Comparison of ENCODE assay signal across 29 cellular contexts in the genomic region with DNA sequence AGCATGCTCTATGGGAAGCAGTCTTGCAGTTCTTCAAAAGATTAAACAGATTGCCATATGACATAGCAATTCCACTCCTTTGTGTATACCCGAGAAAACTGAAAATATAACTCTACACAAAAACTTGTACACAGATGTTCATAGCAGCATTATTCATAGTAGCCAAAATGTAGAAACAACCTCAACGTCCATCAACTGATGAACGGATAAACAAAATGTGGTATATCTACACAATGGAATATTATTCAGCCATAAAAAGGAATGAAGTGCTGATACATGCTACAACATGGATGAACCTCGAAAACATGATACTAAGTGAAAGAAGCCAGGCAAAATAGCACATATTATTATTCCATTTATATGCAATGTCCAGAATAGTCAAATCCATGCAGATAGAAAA.
"Had no signal": no experiment of that assay in that cellular context is flagged by ENCODE, and none has a peak within 500 bp of the region (broad histone marks: within the 10 kb centered on the region; RNA-seq: fewer than 3 reads in every experiment).

No MANE protein-coding gene starts in this region.

- H3K27ac ChIP-seq: neural progenitor cell, ovary, parathyroid adenoma, psoas muscle, right lobe of liver, sigmoid colon, suprapubic skin, testis, tibial artery, transverse colon, upper lobe of right lung, uterus had no signal

- H3K4me3 ChIP-seq: neural progenitor cell, ovary, psoas muscle, right lobe of liver, sigmoid colon, suprapubic skin, testis, tibial artery, transverse colon, upper lobe of right lung, uterus had no signal

- H3K4me2 ChIP-seq: neural progenitor cell had no signal

- H3K4me3 Mint-ChIP-seq: natural killer cell; nephron; neural progenitor cell; stimulated activated memory B cell treated with anti-CD40 and anti-IgM and Interleukin-4, amounts not matched to agents 10 μg/mL and 1 μg/mL and 100 μg/mL, for 72 hours; stimulated activated naive CD8-positive, alpha-beta T cell treated with anti-CD3 and anti-CD28 coated beads, Interleukin-15, amount 100 ng/mL, for 72 hours; type B pancreatic cell had no signal

- H3K9ac ChIP-seq: neural progenitor cell, parathyroid adenoma had no signal

- H3K36me3 ChIP-seq: neural progenitor cell, ovary, right lobe of liver, sigmoid colon, suprapubic skin, tibial artery, transverse colon, upper lobe of right lung, uterus had no signal

- H3K27ac Mint-ChIP-seq: natural killer cell; nephron; neural progenitor cell; progenitor cell of endocrine pancreas; stimulated activated memory B cell treated with anti-CD40 and anti-IgM and Interleukin-4, amounts not matched to agents 10 μg/mL and 1 μg/mL and 100 μg/mL, for 72 hours; stimulated activated naive CD8-positive, alpha-beta T cell treated with anti-CD3 and anti-CD28 coated beads, Interleukin-15, amount 100 ng/mL, for 72 hours; type B pancreatic cell had no signal

- H3K4me1 Mint-ChIP-seq: natural killer cell; stimulated activated memory B cell treated with anti-CD40 and anti-IgM and Interleukin-4, amounts not matched to agents 10 μg/mL and 1 μg/mL and 100 μg/mL, for 72 hours; stimulated activated naive CD8-positive, alpha-beta T cell treated with anti-CD3 and anti-CD28 coated beads, Interleukin-15, amount 100 ng/mL, for 72 hours had no signal

- H3K9me3 Mint-ChIP-seq: type B pancreatic cell had no signal

- H3K36me3 Mint-ChIP-seq: natural killer cell; stimulated activated memory B cell treated with anti-CD40 and anti-IgM and Interleukin-4, amounts not matched to agents 10 μg/mL and 1 μg/mL and 100 μg/mL, for 72 hours; type B pancreatic cell had no signal

- FAIRE-seq: small intestine had no signal

- H3K9me3 ChIP-seq: ovary, psoas muscle, right lobe of liver, suprapubic skin, testis, transverse colon, upper lobe of right lung, uterus had no signal

- H3K27me3 Mint-ChIP-seq: stimulated activated memory B cell treated with anti-CD40 and anti-IgM and Interleukin-4, amounts not matched to agents 10 μg/mL and 1 μg/mL and 100 μg/mL, for 72 hours; stimulated activated naive CD8-positive, alpha-beta T cell treated with anti-CD3 and anti-CD28 coated beads, Interleukin-15, amount 100 ng/mL, for 72 hours had no signal

- H3K4me1 ChIP-seq: neural progenitor cell, parathyroid adenoma, psoas muscle, sigmoid colon, suprapubic skin, testis, tibial artery, transverse colon, upper lobe of right lung, uterus had no signal

- DNase-seq: natural killer cell; occipital lobe; ovary; posterior cingulate gyrus; psoas muscle; right cardiac atrium; right lobe of liver; sigmoid colon; small intestine; stimulated activated CD4-positive, alpha-beta T cell treated with anti-CD3 and anti-CD28 coated beads, Interleukin-15, amount 100 ng/mL, for 24 hours; stimulated activated CD4-positive, alpha-beta T cell treated with anti-CD3 and anti-CD28 coated beads, Interleukin-4, amount 100 ng/mL, for 1 hour; stimulated activated CD4-positive, alpha-beta T cell treated with anti-CD3 and anti-CD28 coated beads, Interleukin-4, amount 100 ng/mL, for 4 hours; stimulated activated CD8-positive, alpha-beta memory T cell treated with anti-CD3 and anti-CD28 coated beads, Interleukin-4, amount 100 ng/mL, for 48 hours; stimulated activated naive CD4-positive, alpha-beta T cell; stimulated activated naive CD8-positive, alpha-beta T cell treated with anti-CD3 and anti-CD28 coated beads, Interleukin-15, amount 100 ng/mL, for 72 hours; stimulated activated naive CD8-positive, alpha-beta T cell treated with anti-CD3 and anti-CD28 coated beads, Interleukin-15, Interleukin-2, amounts not matched to agents 100 U/mL and 50 U/mL, for 24 hours; substantia nigra; testis; tibial artery; transverse colon; upper lobe of right lung; uterus had no signal

- H3K79me2 ChIP-seq: parathyroid adenoma had no signal

- H2AFZ ChIP-seq: neural progenitor cell, parathyroid adenoma had no signal

- H3K27me3 ChIP-seq: neural progenitor cell, ovary, right lobe of liver, sigmoid colon, suprapubic skin, testis, tibial artery, transverse colon, upper lobe of right lung, uterus had no signal
